In genomic region chr2:238869293-238870124, GRCh38 we compare ENCODE assay signal across 14 cellular contexts. TPM values are rescaled to one million over a fixed set of nuclear protein-coding genes. Genes with fewer than 3 reads are reported as not detected.
DNase-seq lines count a peak whose midpoint lies in the region; ATAC-seq and TF ChIP-seq lines count a peak whose summit lies in the region.
"Had no signal": no experiment of that assay in that cellular context is flagged by ENCODE, and none has a peak within 500 bp of the region (broad histone marks: within the 10 kb centered on the region; RNA-seq: fewer than 3 reads in every experiment).

No MANE protein-coding gene starts in this region.

- WGBS in sigmoid colon, 2 donors = 72 to 84% methylated on average over 9 of the region's 9 CpGs

- no peaks in the 10 kb centered on the region for H3K9me3 ChIP-seq in sigmoid colon
- H3K9me3 ChIP-seq: neutrophil had no signal

- intact Hi-C loops in sigmoid colon (cut with DNase I) = no loop called here

- H3K27ac ChIP-seq in sigmoid colon = peak overlapping the region; percentile 82 to 90 (median 86)
- H3K27ac ChIP-seq: 22Rv1, neutrophil, WERI-Rb-1 had no signal

- peaks cover 0 to 66% (median 60%) of the 10 kb centered on the region in 4 donors for H3K4me1 ChIP-seq in sigmoid colon

- ATAC-seq in GM18907 (IDR thresholded peaks at IDR 0.05; ENCODE audit: unreplicated experiment) = no peak

- H3K4me3 ChIP-seq in fibroblast of mammary gland (ENCODE audit: control insufficient read depth, low read depth, low read length) (no peak overlapping the region), sigmoid colon (no peak overlapping the region)

- TF ChIP-seq EP300 in sigmoid colon (IDR thresholded peaks at IDR 0.05) = peak in 1 of 4 donors; percentile 45

- H3K36me3 ChIP-seq in sigmoid colon = no peaks in the 10 kb centered on the region
- H3K36me3 ChIP-seq: neutrophil, WERI-Rb-1 had no signal

- no peak for TF ChIP-seq CTCF in fibroblast of mammary gland (conservative IDR thresholded peaks at IDR 0.05; ENCODE audit: control insufficient read depth, insufficient read depth, low read depth, low read length)
- TF ChIP-seq CTCF in sigmoid colon (IDR thresholded peaks at IDR 0.05) = no peak

- no peaks in the 10 kb centered on the region for H3K27me3 ChIP-seq in sigmoid colon

- DNase-seq in DMS 273 (lab: John Stamatoyannopoulos, UW; ENCODE audit: unreplicated experiment) (peak; percentile 22), DMS 273 treated with DMSO at 0.1 percent for 48 hours (lab: John Stamatoyannopoulos, UW) (no peak), RPMI7951 (ENCODE audit: low read depth) (peak; percentile 76), fibroblast of mammary gland (ENCODE audit: low read depth) (peak; percentile 78), sigmoid colon (no peak), AG08396 (ENCODE audit: low spot score) (no peak), kidney tubule cell (ENCODE audit: low spot score) (no peak)
- DNase-seq: NCI-H187 treated with DMSO at 0.1 percent for 48 hours; stimulated activated CD4-positive, alpha-beta T cell treated with anti-CD3 and anti-CD28 coated beads, Interleukin-2, amount 100 ng/mL, for 48 hours; WERI-Rb-1 had no signal

- TF ChIP-seq POLR2A in sigmoid colon (IDR thresholded peaks at IDR 0.05) = no peak

RNA-seq across cellular contexts. Expression of gene TWIST2, which starts 21.6 kb away (rescaled TPM):
- 94.9 and 102 TPM in 2 replicates for total RNA-seq in RPMI7951 (2014; rRNA removed; shearing (Covaris generic))
- total RNA-seq in sigmoid colon = 10 to 100 TPM; 53.9 to 92.2 (median 79.3) TPM
- polyA plus RNA-seq in sigmoid colon = 10 to 100 TPM in 1 of 3 donors, 1 to 10 TPM in 1, under 1 TPM in 1; 0.92 to 22.8 (median 3.8) TPM
- total RNA-seq: OCI-LY7 had no signal

Comparison
In these comparisons a context has a peak if more than half of its experiments do, and no peak if none do; other contexts are left out.
1. DNase-seq: peak in DMS 273 (single experiment), RPMI7951 (single experiment) and fibroblast of mammary gland (single experiment); none in DMS 273 treated with DMSO at 0.1 percent for 48 hours (single experiment), sigmoid colon (single experiment), AG08396 (single experiment) and kidney tubule cell (single experiment).